In the genomic region with DNA sequence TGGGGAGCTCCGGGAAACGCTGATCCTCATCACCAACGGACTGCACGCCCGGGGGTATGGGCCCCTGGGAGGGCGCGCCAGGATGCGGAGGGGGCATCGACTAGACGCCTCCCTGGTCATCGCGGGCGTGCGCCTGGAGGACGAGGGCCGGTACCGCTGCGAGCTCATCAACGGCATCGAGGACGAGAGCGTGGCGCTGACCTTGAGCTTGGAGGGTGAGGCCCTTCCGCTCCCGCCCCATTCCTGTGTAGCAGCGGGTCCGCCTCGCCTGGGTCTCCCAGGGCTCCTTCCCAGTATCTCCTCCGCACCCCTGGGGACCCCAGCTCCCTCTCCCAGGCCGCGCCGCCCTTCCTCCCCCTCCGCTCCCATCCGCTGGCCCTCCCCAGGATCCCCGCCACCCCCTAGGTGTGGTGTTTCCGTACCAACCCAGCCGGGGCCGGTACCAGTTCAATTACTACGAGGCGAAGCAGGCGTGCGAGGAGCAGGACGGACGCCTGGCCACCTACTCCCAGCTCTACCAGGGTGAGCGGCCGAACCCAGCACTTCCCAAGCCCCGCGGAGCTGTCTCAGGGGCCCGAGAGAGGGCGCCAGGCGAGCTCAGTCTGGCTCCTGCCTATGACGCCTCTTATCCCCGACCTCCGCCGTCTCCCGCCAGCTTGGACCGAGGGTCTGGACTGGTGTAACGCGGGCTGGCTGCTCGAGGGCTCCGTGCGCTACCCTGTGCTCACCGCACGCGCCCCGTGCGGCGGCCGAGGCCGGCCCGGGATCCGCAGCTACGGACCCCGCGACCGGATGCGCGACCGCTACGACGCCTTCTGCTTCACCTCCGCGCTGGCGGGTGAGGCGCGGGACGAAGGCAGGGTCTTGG, we compare ENCODE assay signal across 9 cellular contexts. TPM values are rescaled to one million over a fixed set of nuclear protein-coding genes. Genes with fewer than 3 reads are reported as not detected.
A peak's percentile ranks its signal among the peaks of the same experiment; 100 is the strongest.
DNase-seq lines count a peak whose midpoint lies in the region; ATAC-seq, FAIRE-seq and TF ChIP-seq lines count a peak whose summit lies in the region.
"Had no signal": no experiment of that assay in that cellular context is flagged by ENCODE, and none has a peak within 500 bp of the region (broad histone marks: within the 10 kb centered on the region; RNA-seq: fewer than 3 reads in every experiment).

No MANE protein-coding gene starts in this region.

- no peaks in the 10 kb centered on the region for H3K79me2 ChIP-seq in H1 (ENCODE audit: control insufficient read depth in 1 of 2, insufficient read depth in 2 of 2, low read length in 2 of 2)

- peaks cover 0 to 9% (median 2%) of the 10 kb centered on the region in 4 experiments; a peak in 5 of 7 replicates for H3K4me1 ChIP-seq in H1 (replicated peaks in 1 of 4; ENCODE audit: control insufficient read depth in 3 of 4, insufficient read depth in 4 of 4, low read length in 3 of 4)
- peaks cover 2% of the 10 kb centered on the region for H3K4me1 ChIP-seq in thymus (ENCODE audit: control insufficient read depth, insufficient read depth, low read length)

- H2AFZ ChIP-seq in H1 (ENCODE audit: low read length): peak overlapping the region; percentile 20; the same call in 1 of the 2 replicates

- POLR2A ChIA-PET in H1 (lab: Charles Lee; ENCODE audit: partially characterized antibody): interaction anchor here (0.6 to 5.8 kb wide), 18 partner anchors 16 to 167 kb away, joined by 3 to 46 read pairs (median 4); a partner anchor contains a TSS

- peak overlapping the region; percentile 5 for H4K91ac ChIP-seq in H1 (replicated peaks; ENCODE audit: insufficient read length, low read length)

- H3K27ac ChIP-seq in H1 (ENCODE audit: low read depth, low read length) (no peak overlapping the region), thymus (ENCODE audit: low read depth) (no peak overlapping the region)

- peak overlapping the region; percentile 65; the same call in 1 of the 2 replicates for H2BK15ac ChIP-seq in H1 (ENCODE audit: low read length)

- H3K27me3 ChIP-seq in H1 (replicated peaks in 1 of 4; ENCODE audit: control insufficient read depth in 3 of 4, extremely low read depth in 1 of 4, insufficient read depth in 3 of 4, low read length in 3 of 4) (peaks cover 31 to 60% (median 45%) of the 10 kb centered on the region in 4 experiments), thymus (ENCODE audit: control insufficient read depth, insufficient read depth) (peaks cover 54% of the 10 kb centered on the region)

- H3K23me2 ChIP-seq in H1 (ENCODE audit: low read depth, low read length): peaks cover 20% of the 10 kb centered on the region; the same call in 1 of the 2 replicates

- H3K18ac ChIP-seq in H1 (ENCODE audit: extremely low read depth, low read length): peak overlapping the region; percentile 78

- peak overlapping the region; percentile 81 to 99 for H3K4me2 ChIP-seq in H1 (ENCODE audit: insufficient read depth in 1 of 2, low read depth in 2 of 2, low read length in 2 of 2)

- FAIRE-seq in H1 (lab: Jason Lieb, UNC): no peak
- FAIRE-seq: TTC549 had no signal

- H2BK12ac ChIP-seq in H1 (ENCODE audit: low read depth, low read length): peak overlapping the region; percentile 92; the same call in 1 of the 2 replicates

- H3K36me3 ChIP-seq in H1 (ENCODE audit: control insufficient read depth in 2 of 4, insufficient read depth in 4 of 4, low read length in 3 of 4): no peaks in the 10 kb centered on the region; a peak in 1 of 8 replicates
- H3K36me3 ChIP-seq in thymus (ENCODE audit: control insufficient read depth, insufficient read depth): no peaks in the 10 kb centered on the region

- H2AK5ac ChIP-seq in H1 (ENCODE audit: low read depth, low read length): no peak overlapping the region

- H3K9ac ChIP-seq in H1 (replicated peaks in 1 of 4; ENCODE audit: extremely low read depth in 1 of 4, low read depth in 3 of 4, low read length in 3 of 4): peak overlapping the region in 1 of 4 experiments; percentile 14; a peak in 2 of 7 replicates

- H3K4me3 ChIP-seq in WI38 (ENCODE audit: low read depth, low read length) (peak overlapping the region; percentile 32), H1 (ENCODE audit: extremely low read depth in 1 of 4, insufficient read depth in 2 of 4, low read depth in 3 of 4, low read length in 4 of 4) (peak overlapping the region; percentile 33 to 71 (median 48)), thymus (ENCODE audit: low read length) (peak overlapping the region; percentile 25)

- TF ChIP-seq CTCF in WI38 (IDR thresholded peaks at IDR 0.05; ENCODE audit: low read depth, low read length) (peak; percentile 8; the same call in 1 of the 2 replicates), H1 (IDR thresholded peaks at IDR 0.05; ENCODE audit: control extremely low read depth in 1 of 3, insufficient read depth in 1 of 3, low read depth in 1 of 3, low read length in 3 of 3) (peak; percentile 54 to 62 (median 61))

- H3K56ac ChIP-seq in H1 (replicated peaks; ENCODE audit: insufficient read length, low read depth, low read length): no peak overlapping the region

- WGBS in H1 (ENCODE audit: extremely low coverage in 1 of 2, insufficient coverage in 1 of 2, insufficient read length in 1 of 2, insufficient replicate concordance in 2 of 2, low coverage in 1 of 2, low lambda C conversion rate in 2 of 2, missing lambda C conversion rate in 1 of 2), 2 experiments: 3% methylated on average over 73 of the region's 87 CpGs; no CpG with 5 or more reads in 1 of the 2 experiments
- WGBS in thymus: 3% methylated on average over 87 of the region's 87 CpGs

- peak overlapping the region; percentile 91 for H3K4ac ChIP-seq in H1 (replicated peaks; ENCODE audit: insufficient read length, low read depth, low read length)

- no peak overlapping the region for H4K5ac ChIP-seq in H1 (ENCODE audit: insufficient read length, low read depth, low read length)

- 0 out of 3 replicates have a peak, but pooled peaks of 1 of the 2 experiments have one; percentile 24 for TF ChIP-seq POLR2A in H1 (IDR thresholded peaks at IDR 0.05; ENCODE audit: control extremely low read depth in 1 of 2, low read depth in 2 of 2, low read length in 2 of 2)

- DNase-seq in DMS53 treated with DMSO at 0.1 percent for 48 hours (lab: John Stamatoyannopoulos, UW; ENCODE audit: unreplicated experiment): peak; percentile 45
- peak; percentile 52 for DNase-seq in M059J (ENCODE audit: low read depth)
- peak in 1 of 2 experiments; percentile 87 for DNase-seq in H1 (ENCODE audit: low read depth in 1 of 2, low spot score in 2 of 2)
- DNase-seq in middle frontal gyrus (ENCODE audit: extremely low spot score, low spot score): peak; percentile 50
- DNase-seq in GM19240 (ENCODE audit: insufficient read length, low spot score): no peak

- TF ChIP-seq EP300 in H1 (IDR thresholded peaks at IDR 0.05; ENCODE audit: borderline replicate concordance in 1 of 2, low read depth in 2 of 2, low read length in 2 of 2): no peak

- TF ChIP-seq RAD21 in H1 (IDR thresholded peaks at IDR 0.05 in 1 of 2, conservative IDR thresholded peaks at IDR 0.05 in 1 of 2; ENCODE audit: low read depth in 2 of 2, low read length in 2 of 2): no peak; a peak in 2 of 4 replicates

- H2BK120ac ChIP-seq in H1 (replicated peaks; ENCODE audit: low read depth, low read length): no peak overlapping the region

- ATAC-seq in GM19023 (IDR thresholded peaks at IDR 0.05; ENCODE audit: unreplicated experiment): no peak

- H3K14ac ChIP-seq in H1 (ENCODE audit: insufficient read length): no peak overlapping the region

- peak overlapping the region; percentile 39; the same call in 1 of the 2 replicates for H2BK5ac ChIP-seq in H1 (ENCODE audit: low read depth, low read length)

- CTCF ChIA-PET in H1 (lab: Charles Lee; ENCODE audit: partially characterized antibody): interaction anchor here (0.6 to 43.0 kb wide), 33 partner anchors 11 to 301 kb away, joined by 3 to 868 read pairs (median 4); a partner anchor contains a TSS

- peak overlapping the region; percentile 84 for H4K8ac ChIP-seq in H1 (ENCODE audit: extremely low read depth, insufficient read depth, low read length)

- no peaks in the 10 kb centered on the region for H3K9me3 ChIP-seq in H1 (ENCODE audit: insufficient read depth in 2 of 2, low read depth in 1 of 2, low read length in 1 of 2)
- no peaks in the 10 kb centered on the region for H3K9me3 ChIP-seq in thymus (ENCODE audit: control insufficient read depth)

- H3K23ac ChIP-seq in H1 (ENCODE audit: insufficient read length): no peak overlapping the region

- no peaks in the 10 kb centered on the region for H3K79me1 ChIP-seq in H1 (ENCODE audit: low read depth, low read length)

- H2BK20ac ChIP-seq in H1 (ENCODE audit: low read length): 0 out of 2 replicates have a peak overlapping the region, but pooled peaks have one; percentile 18

- H4K20me1 ChIP-seq in H1 (replicated peaks in 1 of 2; ENCODE audit: control insufficient read depth in 1 of 2, insufficient read depth in 2 of 2, low read length in 2 of 2): peaks cover 0 to 1% of the 10 kb centered on the region in 2 experiments

RNA-seq across cellular contexts. Expression of a gene that starts 5.0 kb away (rescaled TPM):
- total RNA-seq in M059J (2014; rRNA removed; shearing (Covaris generic)): not detected in 2 replicates
- total RNA-seq in H1 (2021; fragmentation: NEBNext Ultra II Directional; extraction: Animal tissue kit (Norgen Biotek cat#: 25700)): 0.19 TPM in 1 of 2 replicates, not detected in the other
- polyA plus RNA-seq in H1 (2011; rRNA removed): 0.51 and 1.2 TPM in 2 replicates
- 0.81 TPM for polyA plus RNA-seq in H1 (2011; cell fraction: cytosol; rRNA removed)
- 3.4 TPM for polyA plus RNA-seq in H1 (2011; cell fraction: nucleus; rRNA removed)
- 0.40 to 0.92 TPM (median 0.72 TPM) in 3 of 4 replicates, not detected in the other for polyA plus RNA-seq in H1 (2012, experiment 1 of 2)
- not detected for polyA plus RNA-seq in H1 (2012, experiment 2 of 2)
- 0.45 TPM for polyA plus RNA-seq in H1 (2013, experiment 1 of 2)
- polyA plus RNA-seq in H1 (2013, experiment 2 of 2): 0.15 TPM
- not detected in 2 replicates for polyA minus RNA-seq in H1 (2011; rRNA and poly(A)+ RNA removed)
- not detected for polyA minus RNA-seq in H1 (2011; cell fraction: cytosol; rRNA and poly(A)+ RNA removed)
- 0.50 TPM for polyA minus RNA-seq in H1 (2011; cell fraction: nucleus; rRNA and poly(A)+ RNA removed)
- 0.50 TPM for polyA plus RNA-seq in thymus

RNA-seq across cellular contexts. Expression of a gene that starts 17.7 kb away (rescaled TPM):
- not detected in 2 replicates for total RNA-seq in M059J (2014; rRNA removed; shearing (Covaris generic))
- 3.8 and 4.5 TPM in 2 replicates for total RNA-seq in H1 (2021; fragmentation: NEBNext Ultra II Directional; extraction: Animal tissue kit (Norgen Biotek cat#: 25700))
- polyA plus RNA-seq in H1 (2011; rRNA removed) (17.1 and 24.0 TPM in 2 replicates), thymus (0.43 TPM)
- polyA plus RNA-seq in H1 (2011; cell fraction: cytosol; rRNA removed): 11.2 TPM
- polyA plus RNA-seq in H1 (2011; cell fraction: nucleus; rRNA removed): 25.7 TPM
- polyA plus RNA-seq in H1 (2012, experiment 1 of 2): 8.8 to 14.0 TPM (median 12.1 TPM) in 4 replicates
- 10.6 TPM for polyA plus RNA-seq in H1 (2012, experiment 2 of 2)
- 8.6 TPM for polyA plus RNA-seq in H1 (2013, experiment 1 of 2)
- polyA plus RNA-seq in H1 (2013, experiment 2 of 2): 6.8 TPM
- 4.3 and 12.9 TPM in 2 replicates for polyA minus RNA-seq in H1 (2011; rRNA and poly(A)+ RNA removed)
- polyA minus RNA-seq in H1 (2011; cell fraction: cytosol; rRNA and poly(A)+ RNA removed): 7.8 TPM
- 6.8 TPM for polyA minus RNA-seq in H1 (2011; cell fraction: nucleus; rRNA and poly(A)+ RNA removed)

RNA-seq across cellular contexts. Expression of a gene that starts 22.9 kb away (rescaled TPM):
- total RNA-seq in M059J (2014; rRNA removed; shearing (Covaris generic)): 16.9 and 20.7 TPM in 2 replicates
- total RNA-seq in H1 (2021; fragmentation: NEBNext Ultra II Directional; extraction: Animal tissue kit (Norgen Biotek cat#: 25700)): 47.9 and 48.5 TPM in 2 replicates
- polyA plus RNA-seq in H1 (2011; rRNA removed): 19.3 and 20.5 TPM in 2 replicates
- 41.0 TPM for polyA plus RNA-seq in H1 (2011; cell fraction: cytosol; rRNA removed)
- polyA plus RNA-seq in H1 (2011; cell fraction: nucleus; rRNA removed): 26.5 TPM
- polyA plus RNA-seq in H1 (2012, experiment 1 of 2): 71.6 to 116 TPM (median 83.2 TPM) in 4 replicates
- 13.8 TPM for polyA plus RNA-seq in H1 (2012, experiment 2 of 2)
- 53.9 TPM for polyA plus RNA-seq in H1 (2013, experiment 1 of 2)
- 53.2 TPM for polyA plus RNA-seq in H1 (2013, experiment 2 of 2)
- polyA minus RNA-seq in H1 (2011; rRNA and poly(A)+ RNA removed): 53.2 and 70.6 TPM in 2 replicates
- 23.5 TPM for polyA minus RNA-seq in H1 (2011; cell fraction: cytosol; rRNA and poly(A)+ RNA removed)
- 85.1 TPM for polyA minus RNA-seq in H1 (2011; cell fraction: nucleus; rRNA and poly(A)+ RNA removed)
- polyA plus RNA-seq in thymus: 12.0 TPM

RNA-seq across cellular contexts. Expression of a gene that starts 32.6 kb away (rescaled TPM):
- 120 and 139 TPM in 2 replicates for total RNA-seq in M059J (2014; rRNA removed; shearing (Covaris generic))
- total RNA-seq in H1 (2021; fragmentation: NEBNext Ultra II Directional; extraction: Animal tissue kit (Norgen Biotek cat#: 25700)): 73.1 and 75.4 TPM in 2 replicates
- 74.3 and 99.5 TPM in 2 replicates for polyA plus RNA-seq in H1 (2011; rRNA removed)
- polyA plus RNA-seq in H1 (2011; cell fraction: cytosol; rRNA removed): 81.7 TPM
- 111 TPM for polyA plus RNA-seq in H1 (2011; cell fraction: nucleus; rRNA removed)
- polyA plus RNA-seq in H1 (2012, experiment 1 of 2): 74.5 to 117 TPM (median 106 TPM) in 4 replicates
- 142 TPM for polyA plus RNA-seq in H1 (2012, experiment 2 of 2)
- polyA plus RNA-seq in H1 (2013, experiment 1 of 2): 84.0 TPM
- 93.6 TPM for polyA plus RNA-seq in H1 (2013, experiment 2 of 2)
- 43.2 and 70.3 TPM in 2 replicates for polyA minus RNA-seq in H1 (2011; rRNA and poly(A)+ RNA removed)
- 32.7 TPM for polyA minus RNA-seq in H1 (2011; cell fraction: cytosol; rRNA and poly(A)+ RNA removed)
- 59.4 TPM for polyA minus RNA-seq in H1 (2011; cell fraction: nucleus; rRNA and poly(A)+ RNA removed)
- polyA plus RNA-seq in thymus: 40.2 TPM

RNA-seq across cellular contexts. Expression of a gene that starts 44.7 kb away (rescaled TPM):
- not detected in 2 replicates for total RNA-seq in M059J (2014; rRNA removed; shearing (Covaris generic))
- total RNA-seq in H1 (2021; fragmentation: NEBNext Ultra II Directional; extraction: Animal tissue kit (Norgen Biotek cat#: 25700)): not detected in 2 replicates
- polyA plus RNA-seq in H1 (2011; rRNA removed) (0.08 TPM in 1 of 2 replicates, not detected in the other), thymus (13.4 TPM)
- 0.09 TPM for polyA plus RNA-seq in H1 (2011; cell fraction: cytosol; rRNA removed)
- polyA plus RNA-seq in H1 (2011; cell fraction: nucleus; rRNA removed): 0.26 TPM
- not detected in 4 replicates for polyA plus RNA-seq in H1 (2012, experiment 1 of 2)
- polyA plus RNA-seq in H1 (2012, experiment 2 of 2): not detected
- not detected for polyA plus RNA-seq in H1 (2013, experiment 1 of 2)
- polyA plus RNA-seq in H1 (2013, experiment 2 of 2): 0.04 TPM
- not detected in 2 replicates for polyA minus RNA-seq in H1 (2011; rRNA and poly(A)+ RNA removed)
- polyA minus RNA-seq in H1 (2011; cell fraction: cytosol; rRNA and poly(A)+ RNA removed): not detected
- 1.5 TPM for polyA minus RNA-seq in H1 (2011; cell fraction: nucleus; rRNA and poly(A)+ RNA removed)
